In the genomic region with DNA sequence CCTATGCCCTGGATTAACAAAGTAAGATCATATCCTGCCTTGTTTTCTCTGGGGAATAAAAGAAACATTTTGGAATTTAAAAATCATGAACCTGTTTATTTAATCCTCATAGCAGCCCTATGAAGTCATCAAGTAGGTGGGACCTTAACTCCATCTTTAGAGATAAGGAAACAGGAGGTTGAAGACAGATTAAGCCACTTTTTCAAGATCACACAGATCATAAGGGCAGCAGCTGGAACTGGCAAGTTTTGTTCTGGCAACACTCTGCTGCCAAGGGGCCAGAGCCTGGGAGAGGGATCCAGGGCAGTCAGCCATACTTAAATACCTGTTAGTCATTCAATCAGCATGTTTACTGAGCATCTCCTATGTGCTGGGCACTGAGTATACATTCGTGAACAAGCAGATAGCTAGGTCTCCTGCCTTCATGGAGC, we compare ENCODE assay signal across 15 cellular contexts.
DNase-seq lines count a peak whose midpoint lies in the region; ATAC-seq and TF ChIP-seq lines count a peak whose summit lies in the region.
"Had no signal": no experiment of that assay in that cellular context is flagged by ENCODE, and none has a peak within 500 bp of the region (broad histone marks: within the 10 kb centered on the region; RNA-seq: fewer than 3 reads in every experiment).

No MANE protein-coding gene starts in this region.

- no peaks in the 10 kb centered on the region for H3K36me3 ChIP-seq in PC-3 (ENCODE audit: low read depth, low read length)
- no peaks in the 10 kb centered on the region for H3K36me3 ChIP-seq in mucosa of descending colon (ENCODE audit: low read depth)

- DNase-seq in Daoy (ENCODE audit: low read depth) (peak; percentile 76), PC-3 (peak; percentile 7), fibroblast of mammary gland (ENCODE audit: low read depth) (peak; percentile 62), pulmonary artery endothelial cell (ENCODE audit: low read depth, low spot score) (peak; percentile 71), mucosa of descending colon (no peak), Kasumi-1 (lab: John Stamatoyannopoulos, UW) (no peak)
- no peak for DNase-seq in stimulated activated naive CD4-positive, alpha-beta T cell (lab: John Stamatoyannopoulos, UW)
- DNase-seq: CD8-positive, alpha-beta memory T cell; foreskin melanocyte; NCI-H1092 treated with DMSO at 0.1 percent for 48 hours; NCI-H510A; OCI-M1; T-cell had no signal

- no peaks in the 10 kb centered on the region for H3K4me1 ChIP-seq in PC-3 (ENCODE audit: insufficient read depth, low read length)
- no peaks in the 10 kb centered on the region for H3K4me1 ChIP-seq in mucosa of descending colon (ENCODE audit: low read depth)

- intact Hi-C loops in PC-3 (cut with micrococcal nuclease) (no loop called here), mucosa of descending colon (cut with DNase I, micrococcal nuclease) (no loop called here)

- no peaks in the 10 kb centered on the region for H3K79me2 ChIP-seq in PC-3 (ENCODE audit: low read length)

- H3K4me3 ChIP-seq in PC-3 (ENCODE audit: low read length): no peak overlapping the region
- H3K4me3 ChIP-seq in fibroblast of mammary gland (ENCODE audit: control insufficient read depth, low read depth, low read length): no peak overlapping the region
- H3K4me3 ChIP-seq in mucosa of descending colon: no peak overlapping the region

- no peaks in the 10 kb centered on the region for H4K20me1 ChIP-seq in PC-3 (ENCODE audit: low read length)

- TF ChIP-seq CTCF in PC-3 (conservative IDR thresholded peaks at IDR 0.05; ENCODE audit: low read depth, low read length) (no peak), fibroblast of mammary gland (conservative IDR thresholded peaks at IDR 0.05; ENCODE audit: control insufficient read depth, insufficient read depth, low read depth, low read length) (no peak), mucosa of descending colon (IDR thresholded peaks at IDR 0.05) (no peak)

- no peaks in the 10 kb centered on the region for H3K27me3 ChIP-seq in PC-3 (ENCODE audit: low read length)

- POLR2A ChIA-PET in PC-3 (lab: Charles Lee; ENCODE audit: unreplicated experiment): interaction anchor here (0.7 kb wide), 1 partner anchor 373 kb away, joined by 3 read pairs; no protein-coding TSS in a partner anchor

- CTCF ChIA-PET in PC-3 (lab: Charles Lee): no interaction called here

- no peaks in the 10 kb centered on the region for H3K9me2 ChIP-seq in PC-3 (replicated peaks; ENCODE audit: low read length)

- no peaks in the 10 kb centered on the region for H3F3A ChIP-seq in PC-3 (ENCODE audit: low read length, unreplicated experiment)

- BruUV-seq in PC-3 (replicated peaks; lab: Mats Ljungman, UMichigan): no TSS peak

- ATAC-seq in PC-3: no peak
- ATAC-seq in mucosa of descending colon: no peak
- no peak for ATAC-seq in GM19452 (IDR thresholded peaks at IDR 0.05; ENCODE audit: unreplicated experiment)
- ATAC-seq: activated CD4-positive, CD25-positive, alpha-beta regulatory T cell treated with anti-CD3 and anti-CD28 coated beads, Interleukin-2, amount 50 U/mL, for 24 hours; T-cell had no signal

- no peak overlapping the region for H2AFZ ChIP-seq in PC-3 (ENCODE audit: low read length)

- no peak overlapping the region for H3K9ac ChIP-seq in PC-3 (ENCODE audit: low read length)

- no peaks in the 10 kb centered on the region for H3K9me3 ChIP-seq in PC-3 (ENCODE audit: low read length)
- H3K9me3 ChIP-seq in mucosa of descending colon: no peaks in the 10 kb centered on the region

- H3K4me2 ChIP-seq in PC-3 (ENCODE audit: low read length): no peak overlapping the region

- H3K27ac ChIP-seq in PC-3 (ENCODE audit: low read length): no peak overlapping the region

Comparison
In these comparisons a context has a peak if more than half of its experiments do, and no peak if none do; other contexts are left out.
1. DNase-seq: peak in Daoy (single experiment), PC-3 (single experiment), fibroblast of mammary gland (single experiment) and pulmonary artery endothelial cell (single experiment); none in mucosa of descending colon (0 of 3), Kasumi-1 (0 of 2) and stimulated activated naive CD4-positive, alpha-beta T cell (0 of 6).